8 cellular contexts compared by ENCODE assay signal in the genomic region with DNA sequence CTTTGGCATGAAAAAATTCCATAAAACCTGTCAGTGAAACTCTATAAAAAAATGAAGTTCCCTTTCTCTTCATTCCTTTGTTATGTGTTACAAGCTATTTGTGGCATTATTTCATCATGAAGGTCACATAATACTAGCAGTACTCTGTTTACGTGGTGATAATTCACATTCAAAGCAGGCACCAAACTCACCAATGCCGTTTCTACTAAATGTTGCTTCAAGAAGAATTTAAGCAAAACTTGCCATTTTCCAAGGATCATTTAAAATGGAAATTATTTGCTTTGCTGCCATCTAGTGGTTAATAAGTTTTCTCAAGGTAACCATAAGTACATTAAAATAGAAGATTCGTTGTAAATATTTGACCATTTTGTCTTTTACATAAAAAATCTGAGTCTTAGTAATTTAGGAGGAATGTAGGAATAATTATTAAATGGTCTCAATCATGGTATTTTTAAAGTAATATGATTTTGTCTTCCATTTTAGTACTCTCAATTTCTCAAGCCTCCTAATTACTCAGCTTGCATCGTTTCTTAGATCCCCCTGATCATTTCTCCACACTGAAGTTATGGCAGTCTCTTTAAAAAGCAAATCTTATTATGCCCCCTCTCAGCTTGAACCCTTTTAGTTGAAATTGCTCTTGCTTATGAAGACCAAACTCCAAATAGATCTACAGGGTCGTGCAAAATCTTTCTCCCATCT.
DNase-seq lines count a peak whose midpoint lies in the region; ATAC-seq and TF ChIP-seq lines count a peak whose summit lies in the region.

No MANE protein-coding gene starts in this region.

- no peaks in the 10 kb centered on the region for H3K4me1 Mint-ChIP-seq in activated naive CD8-positive, alpha-beta T cell treated with anti-CD3 and anti-CD28 coated beads, Interleukin-2, amount 50 U/mL, for 24 hours
- H3K4me1 Mint-ChIP-seq in activated T-helper 1 cell treated with anti-CD3 and anti-CD28 coated beads, Interleukin-12 subunit alpha, Interleukin-12 subunit beta, Interleukin-2, Interleukin-4 antibody, amounts not matched to agents 30 ng/mL and 10 ng/mL and 1 ng/mL, durations not matched to agents 14 hours and 24 hours and 36 hours (ENCODE audit: low read depth): no peaks in the 10 kb centered on the region

- DNase-seq in SKM-1 treated with dmso at 0.1 percent for 144 hours (lab: John Stamatoyannopoulos, UW; ENCODE audit: unreplicated experiment) (peak; percentile 20), SKM-1 (lab: John Stamatoyannopoulos, UW; ENCODE audit: unreplicated experiment) (no peak), NCI-H146 treated with DMSO at 0.1 percent for 48 hours (lab: John Stamatoyannopoulos, UW; ENCODE audit: unreplicated experiment) (peak; percentile 7), astrocyte of the cerebellum (ENCODE audit: low read depth) (peak; percentile 69), kidney tubule cell (ENCODE audit: low spot score) (peak; percentile 58)
- DNase-seq in activated naive CD8-positive, alpha-beta T cell treated with anti-CD3 and anti-CD28 coated beads, Interleukin-2, amount 50 U/mL, for 24 hours: no peak
- DNase-seq in activated T-helper 1 cell treated with anti-CD3 and anti-CD28 coated beads, Interleukin-12 subunit alpha, Interleukin-12 subunit beta, Interleukin-2, Interleukin-4 antibody, amounts not matched to agents 30 ng/mL and 10 ng/mL and 1 ng/mL, durations not matched to agents 14 hours and 24 hours and 36 hours (ENCODE audit: low spot score): no peak

- intact Hi-C loops in activated T-helper 1 cell treated with anti-CD3 and anti-CD28 coated beads, Interleukin-12 subunit alpha, Interleukin-12 subunit beta, Interleukin-2, Interleukin-4 antibody, amounts not matched to agents 30 ng/mL and 10 ng/mL and 1 ng/mL, durations not matched to agents 14 hours and 24 hours and 36 hours (cut with micrococcal nuclease): loop anchor here (1.0 to 2.0 kb wide), 2 partner anchors 157 to 204 kb away; no protein-coding TSS in a partner anchor

- no peak overlapping the region for H3K4me3 ChIP-seq in astrocyte of the cerebellum (ENCODE audit: low read depth, low read length)

- in situ Hi-C loops in astrocyte of the cerebellum (cut with HindIII; ENCODE audit: low sequenced_read_pairs): no loop called here

- peaks cover 4% of the 10 kb centered on the region for H3K36me3 Mint-ChIP-seq in activated naive CD8-positive, alpha-beta T cell treated with anti-CD3 and anti-CD28 coated beads, Interleukin-2, amount 50 U/mL, for 24 hours (ENCODE audit: low read depth)
- peaks cover 2% of the 10 kb centered on the region for H3K36me3 Mint-ChIP-seq in activated T-helper 1 cell treated with anti-CD3 and anti-CD28 coated beads, Interleukin-12 subunit alpha, Interleukin-12 subunit beta, Interleukin-2, Interleukin-4 antibody, amounts not matched to agents 30 ng/mL and 10 ng/mL and 1 ng/mL, durations not matched to agents 14 hours and 24 hours and 36 hours (ENCODE audit: low read depth)

- H3K27ac Mint-ChIP-seq in activated naive CD8-positive, alpha-beta T cell treated with anti-CD3 and anti-CD28 coated beads, Interleukin-2, amount 50 U/mL, for 24 hours: no peak overlapping the region
- no peak overlapping the region for H3K27ac Mint-ChIP-seq in activated T-helper 1 cell treated with anti-CD3 and anti-CD28 coated beads, Interleukin-12 subunit alpha, Interleukin-12 subunit beta, Interleukin-2, Interleukin-4 antibody, amounts not matched to agents 30 ng/mL and 10 ng/mL and 1 ng/mL, durations not matched to agents 14 hours and 24 hours and 36 hours

- H3K9me3 Mint-ChIP-seq in activated naive CD8-positive, alpha-beta T cell treated with anti-CD3 and anti-CD28 coated beads, Interleukin-2, amount 50 U/mL, for 24 hours: no peaks in the 10 kb centered on the region
- no peaks in the 10 kb centered on the region for H3K9me3 Mint-ChIP-seq in activated T-helper 1 cell treated with anti-CD3 and anti-CD28 coated beads, Interleukin-12 subunit alpha, Interleukin-12 subunit beta, Interleukin-2, Interleukin-4 antibody, amounts not matched to agents 30 ng/mL and 10 ng/mL and 1 ng/mL, durations not matched to agents 14 hours and 24 hours and 36 hours

- H3K27me3 Mint-ChIP-seq in activated naive CD8-positive, alpha-beta T cell treated with anti-CD3 and anti-CD28 coated beads, Interleukin-2, amount 50 U/mL, for 24 hours: no peaks in the 10 kb centered on the region
- H3K27me3 Mint-ChIP-seq in activated T-helper 1 cell treated with anti-CD3 and anti-CD28 coated beads, Interleukin-12 subunit alpha, Interleukin-12 subunit beta, Interleukin-2, Interleukin-4 antibody, amounts not matched to agents 30 ng/mL and 10 ng/mL and 1 ng/mL, durations not matched to agents 14 hours and 24 hours and 36 hours (ENCODE audit: insufficient read depth): no peaks in the 10 kb centered on the region

- TF ChIP-seq CTCF in astrocyte of the cerebellum (IDR thresholded peaks at IDR 0.05; ENCODE audit: low read depth, low read length, missing control alignments): no peak

- no peak overlapping the region for H3K4me3 Mint-ChIP-seq in activated naive CD8-positive, alpha-beta T cell treated with anti-CD3 and anti-CD28 coated beads, Interleukin-2, amount 50 U/mL, for 24 hours
- no peak overlapping the region for H3K4me3 Mint-ChIP-seq in activated T-helper 1 cell treated with anti-CD3 and anti-CD28 coated beads, Interleukin-12 subunit alpha, Interleukin-12 subunit beta, Interleukin-2, Interleukin-4 antibody, amounts not matched to agents 30 ng/mL and 10 ng/mL and 1 ng/mL, durations not matched to agents 14 hours and 24 hours and 36 hours

- no peak for ATAC-seq in activated naive CD8-positive, alpha-beta T cell treated with anti-CD3 and anti-CD28 coated beads, Interleukin-2, amount 50 U/mL, for 24 hours
- no peak for ATAC-seq in HG03108 (IDR thresholded peaks at IDR 0.05; ENCODE audit: unreplicated experiment)

Comparison
In these comparisons a context has a peak if more than half of its experiments do, and no peak if none do; other contexts are left out.
1. DNase-seq: peak in SKM-1 treated with dmso at 0.1 percent for 144 hours (single experiment), NCI-H146 treated with DMSO at 0.1 percent for 48 hours (single experiment), astrocyte of the cerebellum (single experiment) and kidney tubule cell (single experiment); none in SKM-1 (single experiment), activated naive CD8-positive, alpha-beta T cell treated with anti-CD3 and anti-CD28 coated beads, Interleukin-2, amount 50 U/mL, for 24 hours (single experiment) and activated T-helper 1 cell treated with anti-CD3 and anti-CD28 coated beads, Interleukin-12 subunit alpha, Interleukin-12 subunit beta, Interleukin-2, Interleukin-4 antibody, amounts not matched to agents 30 ng/mL and 10 ng/mL and 1 ng/mL, durations not matched to agents 14 hours and 24 hours and 36 hours (single experiment).